ENCODE assay signal across 8 cellular contexts in the genomic region with DNA sequence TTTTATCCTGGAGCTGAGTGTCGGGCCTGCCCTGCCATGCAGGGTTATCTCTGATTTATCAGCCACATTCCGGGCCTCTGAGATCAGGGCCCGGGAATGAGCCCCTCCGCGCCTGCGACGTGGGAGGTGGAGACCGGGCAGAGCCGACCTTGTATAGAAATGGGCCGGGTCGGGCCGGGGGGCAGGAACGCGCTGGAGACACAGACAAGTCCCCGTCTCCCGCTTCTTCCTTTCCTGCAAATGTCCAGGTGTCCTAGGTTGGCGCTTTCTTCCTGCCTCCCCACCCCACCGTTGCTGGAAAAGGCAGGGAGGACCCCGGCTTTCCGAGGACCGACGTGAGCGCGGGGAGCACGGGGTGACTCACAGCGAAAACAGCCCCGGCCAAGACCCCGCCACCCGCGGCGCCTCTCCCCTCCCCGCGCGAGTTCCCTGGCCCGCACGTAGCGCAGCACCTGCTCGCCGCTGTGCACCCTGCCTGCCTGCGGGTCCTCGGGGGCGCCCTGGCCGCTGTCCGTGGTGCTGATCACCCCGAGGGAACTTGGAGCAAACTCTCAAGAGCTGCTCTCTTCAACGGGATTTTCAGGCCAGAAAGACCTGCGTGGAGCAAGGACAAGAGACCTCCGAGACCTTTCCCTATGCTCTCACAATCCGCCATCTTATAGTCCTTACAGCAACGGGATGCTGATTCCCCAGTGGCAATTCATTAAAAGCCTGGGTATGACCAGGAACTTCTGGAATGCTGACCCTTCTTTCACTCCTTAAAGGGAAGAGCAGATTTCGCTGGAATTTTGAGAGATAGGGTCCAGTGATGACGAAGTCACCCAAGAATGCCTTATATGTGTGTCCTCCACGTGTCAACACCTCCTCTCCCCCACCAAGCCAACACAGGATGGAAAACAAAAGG. TPM values are rescaled to one million over a fixed set of nuclear protein-coding genes. Genes with fewer than 3 reads are reported as not detected.
DNase-seq lines count a peak whose midpoint lies in the region; ATAC-seq and TF ChIP-seq lines count a peak whose summit lies in the region.

No MANE protein-coding gene starts in this region.

- peaks cover 29% of the 10 kb centered on the region for H3K27me3 Mint-ChIP-seq in glutamatergic neuron (ENCODE audit: unreplicated experiment)

- H3K4me3 Mint-ChIP-seq in glutamatergic neuron (ENCODE audit: unreplicated experiment): peak overlapping the region; percentile 55

- POLR2A ChIA-PET in OCI-LY7 (lab: Charles Lee): no interaction called here

- intact Hi-C loops in OCI-LY7 (cut with micrococcal nuclease; ENCODE audit: unreplicated experiment) (no loop called here), sciatic nerve (cut with DNase I) (no loop called here)

- no peaks in the 10 kb centered on the region for H3K4me1 Mint-ChIP-seq in glutamatergic neuron (ENCODE audit: low read depth, unreplicated experiment)

- H3K4me2 ChIP-seq in OCI-LY7 (ENCODE audit: low read length): no peak overlapping the region

- DNase-seq in OCI-LY7 (ENCODE audit: low spot score) (peak; percentile 69), glutamatergic neuron (no peak), sciatic nerve (ENCODE audit: low spot score) (no peak), NCI-H446 treated with DMSO at 0.1 percent for 48 hours (lab: John Stamatoyannopoulos, UW) (no peak), NCI-H526 (lab: John Stamatoyannopoulos, UW) (no peak)
- DNase-seq in activated T-cell treated with anti-CD3 and anti-CD28 coated beads, Interleukin-2, amount 50 U/mL, for 48 hours: peak; percentile 72 to 78

- H3K4me3 ChIP-seq in GM12875 (ENCODE audit: low read depth, low read length) (no peak overlapping the region), OCI-LY7 (ENCODE audit: low read depth, low read length, poor library complexity, severe bottlenecking) (no peak overlapping the region)

- no peaks in the 10 kb centered on the region for H4K20me1 ChIP-seq in OCI-LY7 (ENCODE audit: insufficient read depth, low read length)

- ATAC-seq in sciatic nerve (peak; percentile 60), HG03521 (IDR thresholded peaks at IDR 0.05; ENCODE audit: unreplicated experiment) (no peak)

- no TSS peak for BruUV-seq in OCI-LY7 (replicated peaks; lab: Mats Ljungman, UMichigan)

- H2AFZ ChIP-seq in OCI-LY7 (ENCODE audit: low read length): no peak overlapping the region

- no peaks in the 10 kb centered on the region for H3K36me3 ChIP-seq in OCI-LY7 (ENCODE audit: insufficient read depth, low read length)

- H3K27ac ChIP-seq in OCI-LY7 (ENCODE audit: low read depth, low read length, poor library complexity, severe bottlenecking): no peak overlapping the region

- no peaks in the 10 kb centered on the region for H3K79me2 ChIP-seq in OCI-LY7 (ENCODE audit: insufficient read depth, low read depth, low read length)

- peaks cover 18% of the 10 kb centered on the region for H3K4me1 ChIP-seq in OCI-LY7 (ENCODE audit: insufficient read depth, low read length, poor library complexity, severe bottlenecking)

- no peaks in the 10 kb centered on the region for H3K9me2 ChIP-seq in OCI-LY7 (ENCODE audit: insufficient read depth, low read length)

- H3K27ac Mint-ChIP-seq in glutamatergic neuron (ENCODE audit: unreplicated experiment): no peak overlapping the region

- H3K9me3 Mint-ChIP-seq in glutamatergic neuron (ENCODE audit: unreplicated experiment): peaks cover 3% of the 10 kb centered on the region

- CTCF ChIA-PET in OCI-LY7 (lab: Charles Lee; ENCODE audit: unreplicated experiment): no interaction called here

- peaks cover 10% of the 10 kb centered on the region for H3K36me3 Mint-ChIP-seq in glutamatergic neuron (ENCODE audit: unreplicated experiment)

- TF ChIP-seq CTCF in GM12875 (IDR thresholded peaks at IDR 0.05; ENCODE audit: borderline replicate concordance, insufficient read depth, low read depth, low read length) (peak; percentile 54), OCI-LY7 (conservative IDR thresholded peaks at IDR 0.05; ENCODE audit: low read length) (peak; percentile 39), glutamatergic neuron (IDR thresholded peaks at IDR 0.05; ENCODE audit: partially characterized antibody, unreplicated experiment) (no peak)

- H3K9me3 ChIP-seq in OCI-LY7 (ENCODE audit: low read length): no peaks in the 10 kb centered on the region

RNA-seq across cellular contexts. Expression of a gene that starts 0.5 kb away (rescaled TPM):
- not detected in 2 replicates for total RNA-seq in OCI-LY7 (2014; rRNA removed; shearing (Covaris generic))
- total RNA-seq in OCI-LY7 (2022): not detected in 2 replicates
- total RNA-seq in glutamatergic neuron (ENCODE audit: unreplicated experiment): not detected
- not detected for total RNA-seq in sciatic nerve

RNA-seq across cellular contexts. Expression of a gene that starts 11.6 kb away (rescaled TPM):
- total RNA-seq in OCI-LY7 (2014; rRNA removed; shearing (Covaris generic)): not detected in 2 replicates
- total RNA-seq in OCI-LY7 (2022) (not detected in 2 replicates), glutamatergic neuron (ENCODE audit: unreplicated experiment) (not detected), sciatic nerve (0.45 TPM)

RNA-seq across cellular contexts. Expression of a gene that starts 53.2 kb away (rescaled TPM):
- 16.1 and 19.7 TPM in 2 replicates for total RNA-seq in OCI-LY7 (2014; rRNA removed; shearing (Covaris generic))
- 51.3 and 65.8 TPM in 2 replicates for total RNA-seq in OCI-LY7 (2022)
- total RNA-seq in glutamatergic neuron (ENCODE audit: unreplicated experiment): 94.3 TPM
- 48.4 TPM for total RNA-seq in sciatic nerve

RNA-seq across cellular contexts. Expression of a gene that starts 53.5 kb away (rescaled TPM):
- 31.3 and 31.6 TPM in 2 replicates for total RNA-seq in OCI-LY7 (2014; rRNA removed; shearing (Covaris generic))
- total RNA-seq in OCI-LY7 (2022) (54.6 and 58.0 TPM in 2 replicates), glutamatergic neuron (ENCODE audit: unreplicated experiment) (83.2 TPM), sciatic nerve (78.3 TPM)

Comparison
In these comparisons a context has a peak if more than half of its experiments do, and no peak if none do; other contexts are left out.
1. DNase-seq: peak in OCI-LY7 (single experiment) and activated T-cell treated with anti-CD3 and anti-CD28 coated beads, Interleukin-2, amount 50 U/mL, for 48 hours (2 of 2); none in glutamatergic neuron (single experiment), sciatic nerve (single experiment), NCI-H446 treated with DMSO at 0.1 percent for 48 hours (single experiment) and NCI-H526 (0 of 2).